ENCODE assay signal across 1 cellular context in the genomic region with DNA sequence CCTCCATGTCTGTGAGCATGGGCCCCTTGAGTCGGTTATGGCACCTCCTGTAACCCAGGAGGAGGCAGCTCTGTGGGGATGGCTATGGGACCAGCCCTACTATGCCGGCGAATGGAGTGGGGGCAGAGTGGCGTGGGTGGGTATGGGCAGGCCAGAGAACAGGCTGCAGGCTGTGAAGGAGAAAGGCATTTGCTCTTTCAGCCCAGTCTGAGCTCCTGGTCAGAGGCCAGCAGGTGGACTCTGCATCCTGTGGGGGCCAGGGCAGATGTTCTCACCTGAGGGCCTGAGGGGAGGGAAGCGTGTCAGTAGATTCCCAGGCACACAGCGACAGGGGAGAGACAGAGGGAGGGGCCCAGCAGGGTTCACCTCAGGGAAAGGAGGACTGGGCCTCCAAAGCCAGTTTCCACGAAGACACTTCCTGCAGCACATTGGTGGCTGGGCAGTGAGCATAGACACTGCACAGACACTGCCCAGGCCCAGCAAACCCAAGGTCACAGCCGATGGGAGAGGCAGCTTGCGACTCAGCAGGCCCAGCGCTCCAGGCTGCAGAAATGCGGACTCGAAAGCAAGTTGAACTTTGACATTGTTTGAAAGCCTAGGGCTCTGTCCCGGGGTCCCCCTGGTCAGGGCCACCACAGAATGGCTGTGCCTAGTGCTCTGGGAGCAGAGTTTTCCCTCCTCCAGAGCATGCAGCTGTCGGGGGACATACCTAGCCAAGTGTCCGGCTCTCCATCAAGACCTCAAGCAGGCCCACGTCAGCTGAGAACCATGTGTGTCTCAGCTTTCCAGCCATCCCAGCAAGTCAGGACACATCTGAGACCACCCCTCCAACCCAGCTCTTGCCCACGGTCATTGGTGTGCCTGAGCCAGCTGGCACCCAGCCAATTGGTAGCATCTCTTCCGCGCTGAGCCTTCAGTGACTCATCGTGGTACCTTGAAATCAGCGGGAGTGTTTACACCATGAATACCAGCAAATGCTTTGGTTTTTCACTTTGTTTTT.
TF ChIP-seq lines count a peak whose summit lies in the region.

No MANE protein-coding gene starts in this region.

TF ChIP-seq in HepG2, 621 proteins besides CTCF, POLR2A, EP300 and RAD21 (continued from another document and continues in another):
- TF ChIP-seq, protein P1, sequence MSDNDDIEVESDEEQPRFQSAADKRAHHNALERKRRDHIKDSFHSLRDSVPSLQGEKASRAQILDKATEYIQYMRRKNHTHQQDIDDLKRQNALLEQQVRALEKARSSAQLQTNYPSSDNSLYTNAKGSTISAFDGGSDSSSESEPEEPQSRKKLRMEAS (IDR thresholded peaks at IDR 0.05): peak; percentile 50; the same call in 1 of the 2 replicates
- TF ChIP-seq ZFX (CRISPR knock-in tag; IDR thresholded peaks at IDR 0.05; ENCODE audit: low read depth) (peak; percentile 64), NCOA2 (CRISPR knock-in tag; IDR thresholded peaks at IDR 0.05) (no peak), ZNF782 (CRISPR knock-in tag; IDR thresholded peaks at IDR 0.05; ENCODE audit: borderline replicate concordance) (peak; percentile 93; the same call in 1 of the 2 replicates), ZC3H4 (CRISPR knock-in tag; IDR thresholded peaks at IDR 0.05; ENCODE audit: borderline replicate concordance) (no peak), ZNF326 (CRISPR knock-in tag; IDR thresholded peaks at IDR 0.05; ENCODE audit: borderline replicate concordance) (no peak), NR2C2 (CRISPR knock-in tag; IDR thresholded peaks at IDR 0.05; ENCODE audit: borderline replicate concordance) (peak; percentile 76), NR1H2 (CRISPR knock-in tag; IDR thresholded peaks at IDR 0.05; ENCODE audit: borderline replicate concordance, low read depth) (no peak), ARNT2 (CRISPR knock-in tag; IDR thresholded peaks at IDR 0.05; ENCODE audit: low read depth) (no peak; the same call in 1 of the 2 replicates), ZNF343 (CRISPR knock-in tag; IDR thresholded peaks at IDR 0.05) (0 out of 2 replicates have a peak, but pooled peaks have one; percentile 60), JUN (CRISPR knock-in tag; IDR thresholded peaks at IDR 0.05) (peak; percentile 16; the same call in 1 of the 2 replicates), TCF12 (IDR thresholded peaks at IDR 0.05) (no peak), TCF12 (CRISPR knock-in tag; IDR thresholded peaks at IDR 0.05) (0 out of 2 replicates have a peak, but pooled peaks have one; percentile 26), ZNF34 (CRISPR knock-in tag; IDR thresholded peaks at IDR 0.05; ENCODE audit: borderline replicate concordance) (no peak), ZNF263 (CRISPR knock-in tag; IDR thresholded peaks at IDR 0.05) (no peak), ZNF556 (CRISPR knock-in tag; IDR thresholded peaks at IDR 0.05; ENCODE audit: borderline replicate concordance) (peak; percentile 31; the same call in 1 of the 2 replicates), HOXA3 (CRISPR knock-in tag; IDR thresholded peaks at IDR 0.05) (peak; percentile 12; the same call in 1 of the 2 replicates), LCORL (IDR thresholded peaks at IDR 0.05) (peak; percentile 94), LCORL (CRISPR knock-in tag; IDR thresholded peaks at IDR 0.05) (peak; percentile 22; the same call in 1 of the 2 replicates), KDM1A (CRISPR knock-in tag; IDR thresholded peaks at IDR 0.05) (peak; percentile 90), BCL6 (CRISPR knock-in tag; IDR thresholded peaks at IDR 0.05) (peak; percentile 86), TEAD3 (CRISPR knock-in tag; optimal IDR thresholded peaks at IDR 0.05; ENCODE audit: borderline replicate concordance) (peak; percentile 90), ELF4 (CRISPR knock-in tag; IDR thresholded peaks at IDR 0.05; ENCODE audit: borderline replicate concordance) (no peak), ZEB1 (IDR thresholded peaks at IDR 0.05; ENCODE audit: insufficient replicate concordance, low read depth) (peak; percentile 87), MTA1 (CRISPR knock-in tag; IDR thresholded peaks at IDR 0.05; ENCODE audit: borderline replicate concordance) (peak; percentile 81; the same call in 1 of the 2 replicates), ZNF747 (CRISPR knock-in tag; IDR thresholded peaks at IDR 0.05; ENCODE audit: borderline replicate concordance) (peak; percentile 65; the same call in 1 of the 2 replicates), GTF2F1 (IDR thresholded peaks at IDR 0.05; ENCODE audit: low read length) (0 out of 2 replicates have a peak, but pooled peaks have one; percentile 68)
- TF ChIP-seq, protein P2, sequence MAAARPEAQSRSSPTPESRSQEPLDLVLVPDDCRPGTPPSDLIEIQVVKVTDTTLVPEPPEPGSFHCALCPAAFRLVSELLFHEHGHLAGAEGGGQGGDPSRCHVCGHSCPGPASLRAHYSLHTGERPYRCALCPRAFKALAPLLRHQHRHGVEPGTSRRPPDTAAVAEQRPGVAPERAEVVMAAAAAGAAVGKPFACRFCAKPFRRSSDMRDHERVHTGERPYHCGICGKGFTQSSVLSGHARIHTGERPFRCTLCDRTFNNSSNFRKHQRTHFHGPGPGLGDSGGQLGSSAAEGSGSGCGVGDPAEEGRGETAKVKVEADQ (CRISPR knock-in tag; IDR thresholded peaks at IDR 0.05; ENCODE audit: borderline replicate concordance): no peak
- TF ChIP-seq, protein P3, sequence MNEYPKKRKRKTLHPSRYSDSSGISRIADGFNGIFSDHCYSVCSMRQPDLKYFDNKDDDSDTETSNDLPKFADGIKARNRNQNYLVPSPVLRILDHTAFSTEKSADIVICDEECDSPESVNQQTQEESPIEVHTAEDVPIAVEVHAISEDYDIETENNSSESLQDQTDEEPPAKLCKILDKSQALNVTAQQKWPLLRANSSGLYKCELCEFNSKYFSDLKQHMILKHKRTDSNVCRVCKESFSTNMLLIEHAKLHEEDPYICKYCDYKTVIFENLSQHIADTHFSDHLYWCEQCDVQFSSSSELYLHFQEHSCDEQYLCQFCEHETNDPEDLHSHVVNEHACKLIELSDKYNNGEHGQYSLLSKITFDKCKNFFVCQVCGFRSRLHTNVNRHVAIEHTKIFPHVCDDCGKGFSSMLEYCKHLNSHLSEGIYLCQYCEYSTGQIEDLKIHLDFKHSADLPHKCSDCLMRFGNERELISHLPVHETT (CRISPR knock-in tag; conservative IDR thresholded peaks at IDR 0.05): no peak
- TF ChIP-seq, protein P4, sequence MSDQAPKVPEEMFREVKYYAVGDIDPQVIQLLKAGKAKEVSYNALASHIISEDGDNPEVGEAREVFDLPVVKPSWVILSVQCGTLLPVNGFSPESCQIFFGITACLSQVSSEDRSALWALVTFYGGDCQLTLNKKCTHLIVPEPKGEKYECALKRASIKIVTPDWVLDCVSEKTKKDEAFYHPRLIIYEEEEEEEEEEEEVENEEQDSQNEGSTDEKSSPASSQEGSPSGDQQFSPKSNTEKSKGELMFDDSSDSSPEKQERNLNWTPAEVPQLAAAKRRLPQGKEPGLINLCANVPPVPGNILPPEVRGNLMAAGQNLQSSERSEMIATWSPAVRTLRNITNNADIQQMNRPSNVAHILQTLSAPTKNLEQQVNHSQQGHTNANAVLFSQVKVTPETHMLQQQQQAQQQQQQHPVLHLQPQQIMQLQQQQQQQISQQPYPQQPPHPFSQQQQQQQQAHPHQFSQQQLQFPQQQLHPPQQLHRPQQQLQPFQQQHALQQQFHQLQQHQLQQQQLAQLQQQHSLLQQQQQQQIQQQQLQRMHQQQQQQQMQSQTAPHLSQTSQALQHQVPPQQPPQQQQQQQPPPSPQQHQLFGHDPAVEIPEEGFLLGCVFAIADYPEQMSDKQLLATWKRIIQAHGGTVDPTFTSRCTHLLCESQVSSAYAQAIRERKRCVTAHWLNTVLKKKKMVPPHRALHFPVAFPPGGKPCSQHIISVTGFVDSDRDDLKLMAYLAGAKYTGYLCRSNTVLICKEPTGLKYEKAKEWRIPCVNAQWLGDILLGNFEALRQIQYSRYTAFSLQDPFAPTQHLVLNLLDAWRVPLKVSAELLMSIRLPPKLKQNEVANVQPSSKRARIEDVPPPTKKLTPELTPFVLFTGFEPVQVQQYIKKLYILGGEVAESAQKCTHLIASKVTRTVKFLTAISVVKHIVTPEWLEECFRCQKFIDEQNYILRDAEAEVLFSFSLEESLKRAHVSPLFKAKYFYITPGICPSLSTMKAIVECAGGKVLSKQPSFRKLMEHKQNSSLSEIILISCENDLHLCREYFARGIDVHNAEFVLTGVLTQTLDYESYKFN (CRISPR knock-in tag; conservative IDR thresholded peaks at IDR 0.05): peak; percentile 63; the same call in 1 of the 2 replicates
- TF ChIP-seq, protein P5, sequence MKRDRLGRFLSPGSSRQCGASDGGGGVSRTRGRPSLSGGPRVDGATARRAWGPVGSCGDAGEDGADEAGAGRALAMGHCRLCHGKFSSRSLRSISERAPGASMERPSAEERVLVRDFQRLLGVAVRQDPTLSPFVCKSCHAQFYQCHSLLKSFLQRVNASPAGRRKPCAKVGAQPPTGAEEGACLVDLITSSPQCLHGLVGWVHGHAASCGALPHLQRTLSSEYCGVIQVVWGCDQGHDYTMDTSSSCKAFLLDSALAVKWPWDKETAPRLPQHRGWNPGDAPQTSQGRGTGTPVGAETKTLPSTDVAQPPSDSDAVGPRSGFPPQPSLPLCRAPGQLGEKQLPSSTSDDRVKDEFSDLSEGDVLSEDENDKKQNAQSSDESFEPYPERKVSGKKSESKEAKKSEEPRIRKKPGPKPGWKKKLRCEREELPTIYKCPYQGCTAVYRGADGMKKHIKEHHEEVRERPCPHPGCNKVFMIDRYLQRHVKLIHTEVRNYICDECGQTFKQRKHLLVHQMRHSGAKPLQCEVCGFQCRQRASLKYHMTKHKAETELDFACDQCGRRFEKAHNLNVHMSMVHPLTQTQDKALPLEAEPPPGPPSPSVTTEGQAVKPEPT (CRISPR knock-in tag; IDR thresholded peaks at IDR 0.05; ENCODE audit: low read depth): 0 out of 2 replicates have a peak, but pooled peaks have one; percentile 5
- TF ChIP-seq, protein P6, sequence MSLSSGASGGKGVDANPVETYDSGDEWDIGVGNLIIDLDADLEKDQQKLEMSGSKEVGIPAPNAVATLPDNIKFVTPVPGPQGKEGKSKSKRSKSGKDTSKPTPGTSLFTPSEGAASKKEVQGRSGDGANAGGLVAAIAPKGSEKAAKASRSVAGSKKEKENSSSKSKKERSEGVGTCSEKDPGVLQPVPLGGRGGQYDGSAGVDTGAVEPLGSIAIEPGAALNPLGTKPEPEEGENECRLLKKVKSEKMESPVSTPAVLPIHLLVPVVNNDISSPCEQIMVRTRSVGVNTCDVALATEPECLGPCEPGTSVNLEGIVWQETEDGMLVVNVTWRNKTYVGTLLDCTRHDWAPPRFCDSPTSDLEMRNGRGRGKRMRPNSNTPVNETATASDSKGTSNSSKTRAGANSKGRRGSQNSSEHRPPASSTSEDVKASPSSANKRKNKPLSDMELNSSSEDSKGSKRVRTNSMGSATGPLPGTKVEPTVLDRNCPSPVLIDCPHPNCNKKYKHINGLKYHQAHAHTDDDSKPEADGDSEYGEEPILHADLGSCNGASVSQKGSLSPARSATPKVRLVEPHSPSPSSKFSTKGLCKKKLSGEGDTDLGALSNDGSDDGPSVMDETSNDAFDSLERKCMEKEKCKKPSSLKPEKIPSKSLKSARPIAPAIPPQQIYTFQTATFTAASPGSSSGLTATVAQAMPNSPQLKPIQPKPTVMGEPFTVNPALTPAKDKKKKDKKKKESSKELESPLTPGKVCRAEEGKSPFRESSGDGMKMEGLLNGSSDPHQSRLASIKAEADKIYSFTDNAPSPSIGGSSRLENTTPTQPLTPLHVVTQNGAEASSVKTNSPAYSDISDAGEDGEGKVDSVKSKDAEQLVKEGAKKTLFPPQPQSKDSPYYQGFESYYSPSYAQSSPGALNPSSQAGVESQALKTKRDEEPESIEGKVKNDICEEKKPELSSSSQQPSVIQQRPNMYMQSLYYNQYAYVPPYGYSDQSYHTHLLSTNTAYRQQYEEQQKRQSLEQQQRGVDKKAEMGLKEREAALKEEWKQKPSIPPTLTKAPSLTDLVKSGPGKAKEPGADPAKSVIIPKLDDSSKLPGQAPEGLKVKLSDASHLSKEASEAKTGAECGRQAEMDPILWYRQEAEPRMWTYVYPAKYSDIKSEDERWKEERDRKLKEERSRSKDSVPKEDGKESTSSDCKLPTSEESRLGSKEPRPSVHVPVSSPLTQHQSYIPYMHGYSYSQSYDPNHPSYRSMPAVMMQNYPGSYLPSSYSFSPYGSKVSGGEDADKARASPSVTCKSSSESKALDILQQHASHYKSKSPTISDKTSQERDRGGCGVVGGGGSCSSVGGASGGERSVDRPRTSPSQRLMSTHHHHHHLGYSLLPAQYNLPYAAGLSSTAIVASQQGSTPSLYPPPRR (CRISPR knock-in tag; IDR thresholded peaks at IDR 0.05; ENCODE audit: borderline replicate concordance): peak; percentile 69; the same call in 1 of the 2 replicates
- TF ChIP-seq, protein P7, sequence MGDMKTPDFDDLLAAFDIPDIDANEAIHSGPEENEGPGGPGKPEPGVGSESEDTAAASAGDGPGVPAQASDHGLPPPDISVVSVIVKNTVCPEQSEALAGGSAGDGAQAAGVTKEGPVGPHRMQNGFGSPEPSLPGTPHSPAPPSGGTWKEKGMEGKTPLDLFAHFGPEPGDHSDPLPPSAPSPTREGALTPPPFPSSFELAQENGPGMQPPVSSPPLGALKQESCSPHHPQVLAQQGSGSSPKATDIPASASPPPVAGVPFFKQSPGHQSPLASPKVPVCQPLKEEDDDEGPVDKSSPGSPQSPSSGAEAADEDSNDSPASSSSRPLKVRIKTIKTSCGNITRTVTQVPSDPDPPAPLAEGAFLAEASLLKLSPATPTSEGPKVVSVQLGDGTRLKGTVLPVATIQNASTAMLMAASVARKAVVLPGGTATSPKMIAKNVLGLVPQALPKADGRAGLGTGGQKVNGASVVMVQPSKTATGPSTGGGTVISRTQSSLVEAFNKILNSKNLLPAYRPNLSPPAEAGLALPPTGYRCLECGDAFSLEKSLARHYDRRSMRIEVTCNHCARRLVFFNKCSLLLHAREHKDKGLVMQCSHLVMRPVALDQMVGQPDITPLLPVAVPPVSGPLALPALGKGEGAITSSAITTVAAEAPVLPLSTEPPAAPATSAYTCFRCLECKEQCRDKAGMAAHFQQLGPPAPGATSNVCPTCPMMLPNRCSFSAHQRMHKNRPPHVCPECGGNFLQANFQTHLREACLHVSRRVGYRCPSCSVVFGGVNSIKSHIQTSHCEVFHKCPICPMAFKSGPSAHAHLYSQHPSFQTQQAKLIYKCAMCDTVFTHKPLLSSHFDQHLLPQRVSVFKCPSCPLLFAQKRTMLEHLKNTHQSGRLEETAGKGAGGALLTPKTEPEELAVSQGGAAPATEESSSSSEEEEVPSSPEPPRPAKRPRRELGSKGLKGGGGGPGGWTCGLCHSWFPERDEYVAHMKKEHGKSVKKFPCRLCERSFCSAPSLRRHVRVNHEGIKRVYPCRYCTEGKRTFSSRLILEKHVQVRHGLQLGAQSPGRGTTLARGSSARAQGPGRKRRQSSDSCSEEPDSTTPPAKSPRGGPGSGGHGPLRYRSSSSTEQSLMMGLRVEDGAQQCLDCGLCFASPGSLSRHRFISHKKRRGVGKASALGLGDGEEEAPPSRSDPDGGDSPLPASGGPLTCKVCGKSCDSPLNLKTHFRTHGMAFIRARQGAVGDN (CRISPR knock-in tag; IDR thresholded peaks at IDR 0.05): peak; percentile 80
- TF ChIP-seq, protein P8, sequence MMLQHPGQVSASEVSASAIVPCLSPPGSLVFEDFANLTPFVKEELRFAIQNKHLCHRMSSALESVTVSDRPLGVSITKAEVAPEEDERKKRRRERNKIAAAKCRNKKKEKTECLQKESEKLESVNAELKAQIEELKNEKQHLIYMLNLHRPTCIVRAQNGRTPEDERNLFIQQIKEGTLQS (CRISPR knock-in tag; IDR thresholded peaks at IDR 0.05): 0 out of 2 replicates have a peak, but pooled peaks have one; percentile 47
- TF ChIP-seq, protein P9, sequence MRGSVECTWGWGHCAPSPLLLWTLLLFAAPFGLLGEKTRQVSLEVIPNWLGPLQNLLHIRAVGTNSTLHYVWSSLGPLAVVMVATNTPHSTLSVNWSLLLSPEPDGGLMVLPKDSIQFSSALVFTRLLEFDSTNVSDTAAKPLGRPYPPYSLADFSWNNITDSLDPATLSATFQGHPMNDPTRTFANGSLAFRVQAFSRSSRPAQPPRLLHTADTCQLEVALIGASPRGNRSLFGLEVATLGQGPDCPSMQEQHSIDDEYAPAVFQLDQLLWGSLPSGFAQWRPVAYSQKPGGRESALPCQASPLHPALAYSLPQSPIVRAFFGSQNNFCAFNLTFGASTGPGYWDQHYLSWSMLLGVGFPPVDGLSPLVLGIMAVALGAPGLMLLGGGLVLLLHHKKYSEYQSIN (CRISPR knock-in tag; IDR thresholded peaks at IDR 0.05; ENCODE audit: borderline replicate concordance): no peak
